ENCODE assay signal across 35 cellular contexts in genomic region chr4:13875160-13875559, GRCh38.
"Had no signal": no experiment of that assay in that cellular context is flagged by ENCODE, and none has a peak within 500 bp of the region (broad histone marks: within the 10 kb centered on the region; RNA-seq: fewer than 3 reads in every experiment).

No MANE protein-coding gene starts in this region.

- H3K27ac ChIP-seq: KMS-11 had no signal

- H3K9me3 ChIP-seq: MG63 had no signal

- DNase-seq: Karpas-422, Kasumi-1, MG63, MM.1S, MV-4-11, NCI-H1048, NCI-H1092, NCI-H1092 treated with DMSO at 0.1 percent for 48 hours, NCI-H1105, NCI-H1105 treated with DMSO at 0.1 percent for 48 hours, NCI-H1417, NCI-H1417 treated with DMSO at 0.1 percent for 48 hours, NCI-H1436, NCI-H1436 treated with DMSO at 0.1 percent for 48 hours, NCI-H146, NCI-H1694, NCI-H1694 treated with DMSO at 0.1 percent for 48 hours, NCI-H187, NCI-H187 treated with DMSO at 0.1 percent for 48 hours, NCI-H1930, NCI-H2029, NCI-H2029 treated with DMSO at 0.1 percent for 48 hours, NCI-H2081, NCI-H2081 treated with DMSO at 0.1 percent for 48 hours, NCI-H2107, NCI-H2171, NCI-H2171 treated with DMSO at 0.1 percent for 48 hours, NCI-H2227 treated with DMSO at 0.1 percent for 48 hours, NCI-H226, NCI-H345, NCI-H446, NCI-H446 treated with DMSO at 0.1 percent for 48 hours, NCI-H510A, NCI-H510A treated with DMSO at 0.1 percent for 48 hours had no signal

- H3K36me3 ChIP-seq: MG63 had no signal

- H3K9ac ChIP-seq: KMS-11 had no signal

- H3K4me2 ChIP-seq: KMS-11 had no signal

- H3K27me3 ChIP-seq: MG63 had no signal

- H3K4me3 ChIP-seq: MG63 had no signal
